ENCODE assay signal across 10 cellular contexts in genomic region chr6:15431762-15432495, GRCh38.
DNase-seq lines count a peak whose midpoint lies in the region; ATAC-seq and TF ChIP-seq lines count a peak whose summit lies in the region.
"Had no signal": no experiment of that assay in that cellular context is flagged by ENCODE, and none has a peak within 500 bp of the region (broad histone marks: within the 10 kb centered on the region; RNA-seq: fewer than 3 reads in every experiment).

No MANE protein-coding gene starts in this region.

- ATAC-seq in naive thymus-derived CD8-positive, alpha-beta T cell = no peak
- ATAC-seq in HG03571 (IDR thresholded peaks at IDR 0.05; ENCODE audit: unreplicated experiment) = no peak
- ATAC-seq in foreskin keratinocyte = no peak

- peaks cover 45 to 95% (median 88%) of the 10 kb centered on the region in 4 donors for H3K4me1 Mint-ChIP-seq in naive thymus-derived CD8-positive, alpha-beta T cell

- H3K4me1 ChIP-seq in foreskin keratinocyte = peaks cover 38% of the 10 kb centered on the region
- peaks cover 0 to 56% (median 30%) of the 10 kb centered on the region in 4 donors for H3K4me1 ChIP-seq in tibial nerve

- no peaks in the 10 kb centered on the region for H3K36me3 ChIP-seq in tibial nerve

- H3K4me3 ChIP-seq in epithelial cell of esophagus (ENCODE audit: low read length) = no peak overlapping the region
- no peak overlapping the region for H3K4me3 ChIP-seq in tibial nerve

- H3K27ac ChIP-seq in foreskin keratinocyte = no peak overlapping the region
- peak overlapping the region in 2 of 4 donors; percentile 42 to 46 for H3K27ac ChIP-seq in tibial nerve

- TF ChIP-seq CTCF in epithelial cell of esophagus (IDR thresholded peaks at IDR 0.05; ENCODE audit: insufficient read depth, low read depth, low read length, missing control alignments) (no peak), foreskin keratinocyte (conservative IDR thresholded peaks at IDR 0.05) (no peak), tibial nerve (IDR thresholded peaks at IDR 0.05) (no peak)

- H3K36me3 Mint-ChIP-seq in naive thymus-derived CD8-positive, alpha-beta T cell = no peaks in the 10 kb centered on the region

- TF ChIP-seq EP300 in tibial nerve (IDR thresholded peaks at IDR 0.05) = no peak

- no peak for TF ChIP-seq POLR2A in tibial nerve (IDR thresholded peaks at IDR 0.05)

- H3K27me3 Mint-ChIP-seq in naive thymus-derived CD8-positive, alpha-beta T cell = no peaks in the 10 kb centered on the region

- H3K27me3 ChIP-seq in foreskin keratinocyte (no peaks in the 10 kb centered on the region), tibial nerve (no peaks in the 10 kb centered on the region)

- peak overlapping the region in 6 of 10 donors; percentile 8 to 55 (median 28) for H3K4me3 Mint-ChIP-seq in naive thymus-derived CD8-positive, alpha-beta T cell

- DNase-seq in EL (peak; percentile 38), NCI-H82 treated with DMSO at 0.1 percent for 48 hours (lab: John Stamatoyannopoulos, UW; ENCODE audit: unreplicated experiment) (peak; percentile 87), epithelial cell of esophagus (ENCODE audit: low read depth) (peak; percentile 52), foreskin keratinocyte (no peak), tibial nerve (ENCODE audit: low spot score in 2 of 2) (no peak), RPMI8226 (no peak)
- DNase-seq in naive thymus-derived CD8-positive, alpha-beta T cell = no peak
- DNase-seq: activated T-cell treated with anti-CD3 and anti-CD28 coated beads for 4 hours, SIG-M5 had no signal

- POLR2A ChIA-PET in naive thymus-derived CD8-positive, alpha-beta T cell (lab: Charles Lee) = interaction anchor here (2.0 kb wide), 1 partner anchor 10 kb away, joined by 8 read pairs; no protein-coding TSS in a partner anchor

- H3K9me3 Mint-ChIP-seq in naive thymus-derived CD8-positive, alpha-beta T cell = no peaks in the 10 kb centered on the region

- H3K27ac Mint-ChIP-seq in naive thymus-derived CD8-positive, alpha-beta T cell = peak overlapping the region in 2 of 10 donors; percentile 48 to 56

- 71 to 84% methylated on average over 10 of the region's 10 CpGs for WGBS in tibial nerve, 2 donors

- H3K9me3 ChIP-seq in tibial nerve = peaks cover 0 to 10% (median 3%) of the 10 kb centered on the region in 4 donors

Comparison
In these comparisons a context has a peak if more than half of its experiments do, and no peak if none do; other contexts are left out.
1. DNase-seq: peak in EL (single experiment), NCI-H82 treated with DMSO at 0.1 percent for 48 hours (single experiment) and epithelial cell of esophagus (single experiment); none in naive thymus-derived CD8-positive, alpha-beta T cell (0 of 10), foreskin keratinocyte (0 of 2), tibial nerve (0 of 2) and RPMI8226 (single experiment).